Comparison of ENCODE assay signal across 9 cellular contexts in the genomic region with DNA sequence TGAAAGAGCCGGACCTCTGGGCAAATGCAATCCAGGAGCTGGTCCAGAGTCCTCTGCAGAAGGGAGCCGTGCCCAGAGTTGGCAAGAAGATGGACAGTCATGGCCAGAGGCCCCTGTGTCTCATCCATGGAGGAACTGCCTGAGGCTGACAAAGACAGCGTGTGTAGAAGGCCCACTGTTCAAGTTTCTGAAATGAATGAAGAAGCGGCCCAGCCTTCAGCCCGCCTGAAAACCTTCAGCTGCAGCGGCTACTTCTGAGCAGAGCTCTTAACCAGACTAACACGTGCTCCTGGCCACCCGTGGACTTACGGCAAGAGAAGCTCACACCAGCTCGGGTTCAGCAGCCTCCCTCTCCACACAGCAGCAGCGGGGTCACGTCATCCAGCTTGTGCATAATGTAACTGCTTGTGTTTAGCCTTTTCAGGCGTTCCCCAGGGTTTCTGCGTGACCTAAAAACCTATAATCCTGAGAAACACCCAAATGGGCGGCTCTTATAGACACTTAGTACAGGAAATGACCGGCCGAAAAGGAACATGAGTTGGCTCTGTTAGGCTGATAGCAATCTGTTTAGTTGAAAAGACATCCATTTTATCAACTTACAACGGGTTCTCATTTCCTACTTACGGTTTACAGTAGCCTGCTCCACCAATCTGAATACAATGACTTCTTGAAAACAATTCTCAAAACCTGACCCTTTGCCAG. TPM values are rescaled to one million over a fixed set of nuclear protein-coding genes. Genes with fewer than 3 reads are reported as not detected.
DNase-seq lines count a peak whose midpoint lies in the region; ATAC-seq and TF ChIP-seq lines count a peak whose summit lies in the region.
"Had no signal": no experiment of that assay in that cellular context is flagged by ENCODE, and none has a peak within 500 bp of the region (broad histone marks: within the 10 kb centered on the region; RNA-seq: fewer than 3 reads in every experiment).

FAM124B (minus strand) TSS at position 467 of the 702 bp plus-strand sequence; CDS start at position 128, 339 bp downstream.

- peaks cover 4% of the 10 kb centered on the region for H3K36me3 Mint-ChIP-seq in activated naive CD8-positive, alpha-beta T cell

- H3K36me3 ChIP-seq in hepatocyte (replicated peaks; ENCODE audit: insufficient read depth, low read depth) (no peaks in the 10 kb centered on the region), skeletal muscle tissue (ENCODE audit: control insufficient read depth in 3 of 3, insufficient read depth in 3 of 3, low read length in 3 of 3) (no peaks in the 10 kb centered on the region)

- peak within 1 kb of the TSS; percentile 71 for H3K4me3 Mint-ChIP-seq in activated naive CD8-positive, alpha-beta T cell

- peaks cover 11% of the 10 kb centered on the region for H3K27me3 Mint-ChIP-seq in activated naive CD8-positive, alpha-beta T cell

- no peak within 1 kb of the TSS for H3K4me3 ChIP-seq in hepatocyte
- H3K4me3 ChIP-seq in skeletal muscle tissue (ENCODE audit: low read length in 3 of 3): peak within 1 kb of the TSS; percentile 49 to 67 (median 61)

- H3K27ac Mint-ChIP-seq in activated naive CD8-positive, alpha-beta T cell: no peak within 1 kb of the TSS

- no peak for TF ChIP-seq CTCF in hepatocyte (IDR thresholded peaks at IDR 0.05; ENCODE audit: poor library complexity)

- 48% methylated on average over 19 of the region's 19 CpGs for WGBS in hepatocyte (ENCODE audit: low lambda C conversion rate, missing lambda C conversion rate)

- H3K27me3 ChIP-seq in hepatocyte: no peaks in the 10 kb centered on the region
- no peaks in the 10 kb centered on the region for H3K27me3 ChIP-seq in skeletal muscle tissue (ENCODE audit: control insufficient read depth in 3 of 3, insufficient read depth in 3 of 3, low read length in 3 of 3)

- H3K4me1 ChIP-seq in hepatocyte (ENCODE audit: insufficient read depth) (no peaks in the 10 kb centered on the region), skeletal muscle tissue (ENCODE audit: control insufficient read depth in 3 of 3, insufficient read depth in 3 of 3, low read length in 3 of 3) (peaks cover 0 to 2% (median 0%) of the 10 kb centered on the region in 3 donors)

- H3K9me3 ChIP-seq in hepatocyte (ENCODE audit: low read depth) (no peaks in the 10 kb centered on the region), skeletal muscle tissue (ENCODE audit: control insufficient read depth in 3 of 3, low read length in 3 of 3) (peaks cover 0 to 4% (median 4%) of the 10 kb centered on the region in 3 donors)

- no peak within 1 kb of the TSS for H2AFZ ChIP-seq in hepatocyte

- H3K9me2 ChIP-seq in hepatocyte (replicated peaks; ENCODE audit: insufficient read depth): no peaks in the 10 kb centered on the region

- H3K9me3 Mint-ChIP-seq in activated naive CD8-positive, alpha-beta T cell (ENCODE audit: low read depth): no peaks in the 10 kb centered on the region

- H3K9ac ChIP-seq in skeletal muscle tissue (ENCODE audit: low read depth in 1 of 3, low read length in 3 of 3): peak within 1 kb of the TSS; percentile 20 to 66 (median 27)

- H4K20me1 ChIP-seq in hepatocyte (ENCODE audit: insufficient read depth, poor library complexity, severe bottlenecking): no peaks in the 10 kb centered on the region

- H3K4me2 ChIP-seq in hepatocyte: peak within 1 kb of the TSS; percentile 31

- DNase-seq in NCI-H2227 treated with DMSO at 0.1 percent for 48 hours (lab: John Stamatoyannopoulos, UW) (peak; percentile 88), hepatocyte (ENCODE audit: low spot score) (peak; percentile 43), DMS153 (lab: John Stamatoyannopoulos, UW) (no peak)

- ATAC-seq in GM18502 (IDR thresholded peaks at IDR 0.05; ENCODE audit: poor library complexity, unreplicated experiment) (peak; percentile 61), HG02763 (IDR thresholded peaks at IDR 0.05; ENCODE audit: unreplicated experiment) (no peak), HG03460 (IDR thresholded peaks at IDR 0.05; ENCODE audit: unreplicated experiment) (no peak)

- no peaks in the 10 kb centered on the region for H3K79me2 ChIP-seq in hepatocyte

- H3K27ac ChIP-seq in hepatocyte (peak within 1 kb of the TSS; percentile 45), skeletal muscle tissue (ENCODE audit: low read depth, low read length) (peak within 1 kb of the TSS; percentile 48)
- H3K27ac ChIP-seq: HL-60 had no signal

- H3K4me1 Mint-ChIP-seq in activated naive CD8-positive, alpha-beta T cell (ENCODE audit: low read depth): peaks cover 11% of the 10 kb centered on the region

RNA-seq across cellular contexts. Expression of gene FAM124B, which starts in this region (rescaled TPM):
- total RNA-seq in hepatocyte (0.17 and 0.36 TPM in 2 replicates), skeletal muscle tissue (12.5 TPM)
- not detected in 2 replicates for polyA plus RNA-seq in hepatocyte

Comparison
In these comparisons a context has a peak if more than half of its experiments do, and no peak if none do; other contexts are left out.
1. Peak in DNase-seq, H3K27ac ChIP-seq and H3K4me2 ChIP-seq in hepatocyte; RNA of the gene not detected or under 1 TPM.